Comparison of ENCODE assay signal across 8 cellular contexts in genomic region chr1:151146072-151146415, GRCh38. TPM values are rescaled to one million over a fixed set of nuclear protein-coding genes. Genes with fewer than 3 reads are reported as not detected.
DNase-seq lines count a peak whose midpoint lies in the region; ATAC-seq and TF ChIP-seq lines count a peak whose summit lies in the region.

No MANE protein-coding gene starts in this region.

- H2BK5ac ChIP-seq in neuronal stem cell (ENCODE audit: low read length) = peak overlapping the region; percentile 7

- no peak overlapping the region for H4K8ac ChIP-seq in neuronal stem cell (ENCODE audit: low read depth, low read length)

- H3K79me1 ChIP-seq in neuronal stem cell (ENCODE audit: low read depth, low read length) = no peaks in the 10 kb centered on the region

- no CpG with 5 or more reads among the region's 26 CpGs for WGBS in neuronal stem cell (ENCODE audit: extremely low coverage in 2 of 2, insufficient read length in 2 of 2, insufficient replicate concordance in 1 of 2), 2 donors

- peak overlapping the region; percentile 79 for H2AFZ ChIP-seq in OCI-LY7 (ENCODE audit: low read length)
- H2AFZ ChIP-seq in neuronal stem cell (ENCODE audit: low read length) = peak overlapping the region; percentile 97

- H3K9me2 ChIP-seq in OCI-LY7 (ENCODE audit: insufficient read depth, low read length) = no peaks in the 10 kb centered on the region

- H3K9ac ChIP-seq in neuronal stem cell (ENCODE audit: low read depth, low read length, poor library complexity) = peak overlapping the region; percentile 98

- H3K36me3 ChIP-seq in OCI-LY7 (ENCODE audit: insufficient read depth, low read length) = no peaks in the 10 kb centered on the region
- peaks cover 2 to 12% of the 10 kb centered on the region in 2 donors for H3K36me3 ChIP-seq in neuronal stem cell (replicated peaks in 1 of 2; ENCODE audit: control insufficient read depth in 2 of 2, insufficient read depth in 2 of 2, low read length in 2 of 2)

- H3K14ac ChIP-seq in neuronal stem cell (ENCODE audit: low read length) = peak overlapping the region; percentile 49

- H3K9me3 ChIP-seq in OCI-LY7 (ENCODE audit: low read length) = no peaks in the 10 kb centered on the region
- H3K9me3 ChIP-seq in neuronal stem cell (replicated peaks in 1 of 2; ENCODE audit: control insufficient read depth in 2 of 2, insufficient read depth in 1 of 2, low read depth in 1 of 2, low read length in 2 of 2) = no peaks in the 10 kb centered on the region

- peak overlapping the region; percentile 23 for H2AK5ac ChIP-seq in neuronal stem cell (ENCODE audit: low read depth, low read length)

- H3K27me3 ChIP-seq in neuronal stem cell (ENCODE audit: control insufficient read depth in 3 of 3, insufficient read depth in 3 of 3, low read depth in 1 of 3, low read length in 3 of 3) = peaks cover 0 to 4% (median 0%) of the 10 kb centered on the region in 3 experiments

- no peak overlapping the region for H3K4ac ChIP-seq in neuronal stem cell (ENCODE audit: low read length)

- POLR2A ChIA-PET in OCI-LY7 (lab: Charles Lee) = interaction anchor here (0.6 kb wide), 1 partner anchor 62 kb away, joined by 4 read pairs; no protein-coding TSS in a partner anchor

- DNase-seq in OCI-LY7 (ENCODE audit: low spot score) (no peak), epithelial cell of esophagus (ENCODE audit: low read depth) (no peak), neuronal stem cell (ENCODE audit: low spot score) (no peak), islet precursor cell (no peak), SHP77 (lab: John Stamatoyannopoulos, UW) (no peak), kidney glomerular epithelial cell (lab: John Stamatoyannopoulos, UW) (no peak), DMS114 treated with DMSO at 0.1 percent for 48 hours (lab: John Stamatoyannopoulos, UW; ENCODE audit: unreplicated experiment) (no peak)

- CTCF ChIA-PET in OCI-LY7 (lab: Charles Lee; ENCODE audit: unreplicated experiment) = no interaction called here

- no peak overlapping the region for H2BK12ac ChIP-seq in neuronal stem cell (ENCODE audit: low read length)

- no peak overlapping the region for H2BK15ac ChIP-seq in neuronal stem cell (ENCODE audit: low read length)

- TF ChIP-seq CTCF in OCI-LY7 (conservative IDR thresholded peaks at IDR 0.05; ENCODE audit: low read length) (no peak), epithelial cell of esophagus (IDR thresholded peaks at IDR 0.05; ENCODE audit: insufficient read depth, low read depth, low read length, missing control alignments) (no peak)

- ATAC-seq in GM19035 (IDR thresholded peaks at IDR 0.05; ENCODE audit: unreplicated experiment) = peak; percentile 8

- peak overlapping the region; percentile 87 for H3K23ac ChIP-seq in neuronal stem cell (ENCODE audit: low read depth, low read length, poor library complexity)

- no peak overlapping the region for H2BK120ac ChIP-seq in neuronal stem cell (ENCODE audit: low read depth, low read length)

- no peak overlapping the region for H4K91ac ChIP-seq in neuronal stem cell (ENCODE audit: low read depth, low read length, poor library complexity)

- H3K27ac ChIP-seq in OCI-LY7 (ENCODE audit: low read depth, low read length, poor library complexity, severe bottlenecking) = no peak overlapping the region
- no peak overlapping the region for H3K27ac ChIP-seq in neuronal stem cell (replicated peaks; ENCODE audit: low read length)

- intact Hi-C loops in OCI-LY7 (cut with micrococcal nuclease; ENCODE audit: unreplicated experiment) = no loop called here

- peak overlapping the region; percentile 90 for H3K18ac ChIP-seq in neuronal stem cell (ENCODE audit: low read length)

- H3K4me2 ChIP-seq in OCI-LY7 (ENCODE audit: low read length) = peak overlapping the region; percentile 96
- peak overlapping the region; percentile 90 for H3K4me2 ChIP-seq in neuronal stem cell (ENCODE audit: insufficient read depth, low read length, poor library complexity, severe bottlenecking)

- peak overlapping the region; percentile 71 for H3K4me3 ChIP-seq in OCI-LY7 (ENCODE audit: low read depth, low read length, poor library complexity, severe bottlenecking)
- H3K4me3 ChIP-seq in epithelial cell of esophagus (ENCODE audit: low read length) = peak overlapping the region; percentile 63
- peak overlapping the region; percentile 89 to 99 for H3K4me3 ChIP-seq in neuronal stem cell (ENCODE audit: low read length in 2 of 2)

- H3K4me1 ChIP-seq in OCI-LY7 (ENCODE audit: insufficient read depth, low read length, poor library complexity, severe bottlenecking) = peaks cover 37% of the 10 kb centered on the region
- peaks cover 29 to 33% of the 10 kb centered on the region in 2 donors for H3K4me1 ChIP-seq in neuronal stem cell (ENCODE audit: control insufficient read depth in 2 of 2, insufficient read depth in 1 of 2, low read depth in 1 of 2, low read length in 2 of 2)

- H3K79me2 ChIP-seq in OCI-LY7 (ENCODE audit: insufficient read depth, low read depth, low read length) = no peaks in the 10 kb centered on the region

- BruUV-seq in OCI-LY7 (replicated peaks; lab: Mats Ljungman, UMichigan) = no TSS peak

- no peaks in the 10 kb centered on the region for H4K20me1 ChIP-seq in OCI-LY7 (ENCODE audit: insufficient read depth, low read length)

RNA-seq across cellular contexts. Expression of gene SEMA6C, which starts 0.4 kb away (rescaled TPM):
- 0.54 and 1.1 TPM in 2 replicates for total RNA-seq in OCI-LY7 (2014; rRNA removed; shearing (Covaris generic))
- total RNA-seq in OCI-LY7 (2022) = 1.9 and 2.0 TPM in 2 replicates
- polyA plus RNA-seq in neuronal stem cell (2013, experiment 1 of 2) = 15.6 TPM
- polyA plus RNA-seq in neuronal stem cell (2013, experiment 2 of 2) = 17.4 TPM

RNA-seq across cellular contexts. Expression of gene TNFAIP8L2, which starts 10.4 kb away (rescaled TPM):
- 7.7 and 12.5 TPM in 2 replicates for total RNA-seq in OCI-LY7 (2014; rRNA removed; shearing (Covaris generic))
- 9.0 and 9.2 TPM in 2 replicates for total RNA-seq in OCI-LY7 (2022)
- polyA plus RNA-seq in neuronal stem cell (2013, experiment 1 of 2) = not detected
- not detected for polyA plus RNA-seq in neuronal stem cell (2013, experiment 2 of 2)

RNA-seq across cellular contexts. Expression of gene LYSMD1, which starts 19.7 kb away (rescaled TPM):
- total RNA-seq in OCI-LY7 (2014; rRNA removed; shearing (Covaris generic)) = 6.2 and 9.2 TPM in 2 replicates
- total RNA-seq in OCI-LY7 (2022) = 3.4 and 3.7 TPM in 2 replicates
- 7.6 TPM for polyA plus RNA-seq in neuronal stem cell (2013, experiment 1 of 2)
- 6.8 TPM for polyA plus RNA-seq in neuronal stem cell (2013, experiment 2 of 2)

RNA-seq across cellular contexts. Expression of gene SCNM1, which starts 19.9 kb away (rescaled TPM):
- total RNA-seq in OCI-LY7 (2014; rRNA removed; shearing (Covaris generic)) = 70.9 and 78.0 TPM in 2 replicates
- 54.1 and 63.1 TPM in 2 replicates for total RNA-seq in OCI-LY7 (2022)
- polyA plus RNA-seq in neuronal stem cell (2013, experiment 1 of 2) = 38.6 TPM
- polyA plus RNA-seq in neuronal stem cell (2013, experiment 2 of 2) = 37.5 TPM

RNA-seq across cellular contexts. Expression of gene TMOD4, which starts 29.7 kb away (rescaled TPM):
- not detected in 2 replicates for total RNA-seq in OCI-LY7 (2014; rRNA removed; shearing (Covaris generic))
- total RNA-seq in OCI-LY7 (2022) = 1.4 and 2.4 TPM in 2 replicates
- 0.24 TPM for polyA plus RNA-seq in neuronal stem cell (2013, experiment 1 of 2)
- polyA plus RNA-seq in neuronal stem cell (2013, experiment 2 of 2) = 0.33 TPM
